17 cellular contexts compared by ENCODE assay signal in genomic region chr1:31299365-31299764, GRCh38. TPM values are rescaled to one million over a fixed set of nuclear protein-coding genes. Genes with fewer than 3 reads are reported as not detected.
DNase-seq lines count a peak whose midpoint lies in the region; ATAC-seq and TF ChIP-seq lines count a peak whose summit lies in the region.
"Had no signal": no experiment of that assay in that cellular context is flagged by ENCODE, and none has a peak within 500 bp of the region (broad histone marks: within the 10 kb centered on the region; RNA-seq: fewer than 3 reads in every experiment).

No MANE protein-coding gene starts in this region.

- H3K9me3 Mint-ChIP-seq in natural killer cell (peaks cover 2% of the 10 kb centered on the region in 2 donors), type B pancreatic cell (no peaks in the 10 kb centered on the region)
- peaks cover 2% of the 10 kb centered on the region for H3K9me3 Mint-ChIP-seq in natural killer cell treated with Interleukin-12 subunit alpha and Interleukin-12 subunit beta and Interleukin-15 and Interleukin-18, amount 100 ng/mL, for 72 hours
- H3K9me3 Mint-ChIP-seq in T-helper 2 cell treated with Interferon-gamma antibody and Interleukin-4, amounts not matched to agents 5 μg/mL and 100 μg/mL, for 36 hours = no peaks in the 10 kb centered on the region
- H3K9me3 Mint-ChIP-seq: activated CD4-positive, alpha-beta memory T cell treated with anti-CD3 and anti-CD28 coated beads for 36 hours; memory B cell; stimulated activated effector memory CD8-positive, alpha-beta T cell treated with anti-CD3 and anti-CD28 coated beads, Interleukin-12 subunit alpha, Interleukin-12 subunit beta, amount 100 ng/mL, for 72 hours had no signal

- peaks cover 19 to 50% of the 10 kb centered on the region in 2 donors for H3K4me1 Mint-ChIP-seq in natural killer cell
- H3K4me1 Mint-ChIP-seq in natural killer cell treated with Interleukin-12 subunit alpha and Interleukin-12 subunit beta and Interleukin-15 and Interleukin-18, amount 100 ng/mL, for 72 hours (ENCODE audit: low read depth in 2 of 2) = peaks cover 14 to 48% of the 10 kb centered on the region in 2 donors
- H3K4me1 Mint-ChIP-seq in type B pancreatic cell (ENCODE audit: unreplicated experiment) = peaks cover 25% of the 10 kb centered on the region
- peaks cover 19% of the 10 kb centered on the region for H3K4me1 Mint-ChIP-seq in T-helper 2 cell treated with Interferon-gamma antibody and Interleukin-4, amounts not matched to agents 5 μg/mL and 100 μg/mL, for 36 hours (ENCODE audit: low read depth)

- no peak for TF ChIP-seq CTCF in natural killer cell (IDR thresholded peaks at IDR 0.05)
- TF ChIP-seq CTCF in type B pancreatic cell (conservative IDR thresholded peaks at IDR 0.05) = no peak

- intact Hi-C loops in natural killer cell (cut with micrococcal nuclease) = loop anchor here (5.0 kb wide), 1 partner anchor 232 kb away; the partner anchor contains the start of gene PUM1
- intact Hi-C loops in posterior cingulate gyrus (cut with DNase I) = no loop called here

- H3K27me3 Mint-ChIP-seq in natural killer cell (ENCODE audit: low read depth in 2 of 2) (no peaks in the 10 kb centered on the region), type B pancreatic cell (no peaks in the 10 kb centered on the region)
- H3K27me3 Mint-ChIP-seq in natural killer cell treated with Interleukin-12 subunit alpha and Interleukin-12 subunit beta and Interleukin-15 and Interleukin-18, amount 100 ng/mL, for 72 hours = no peaks in the 10 kb centered on the region
- no peaks in the 10 kb centered on the region for H3K27me3 Mint-ChIP-seq in T-helper 2 cell treated with Interferon-gamma antibody and Interleukin-4, amounts not matched to agents 5 μg/mL and 100 μg/mL, for 36 hours (ENCODE audit: low read depth)
- H3K27me3 Mint-ChIP-seq: activated CD4-positive, alpha-beta memory T cell treated with anti-CD3 and anti-CD28 coated beads for 36 hours; memory B cell had no signal

- no peaks in the 10 kb centered on the region for H3K36me3 Mint-ChIP-seq in natural killer cell
- peaks cover 26% of the 10 kb centered on the region for H3K36me3 Mint-ChIP-seq in natural killer cell treated with Interleukin-12 subunit alpha and Interleukin-12 subunit beta and Interleukin-15 and Interleukin-18, amount 100 ng/mL, for 72 hours
- H3K36me3 Mint-ChIP-seq in type B pancreatic cell = no peaks in the 10 kb centered on the region
- H3K36me3 Mint-ChIP-seq in T-helper 2 cell treated with Interferon-gamma antibody and Interleukin-4, amounts not matched to agents 5 μg/mL and 100 μg/mL, for 36 hours (ENCODE audit: low read depth) = peaks cover 9% of the 10 kb centered on the region

- DNase-seq in natural killer cell (no peak), RKO (ENCODE audit: low spot score) (peak; percentile 50), fibroblast of peridontal ligament (ENCODE audit: extremely low read depth) (peak; percentile 9), type B pancreatic cell (ENCODE audit: extremely low spot score, unreplicated experiment) (no peak), posterior cingulate gyrus (no peak)
- no peak for DNase-seq in natural killer cell treated with Interleukin-12 subunit alpha and Interleukin-12 subunit beta and Interleukin-15 and Interleukin-18, amount 100 ng/mL, for 72 hours (ENCODE audit: low spot score)
- DNase-seq in T-helper 2 cell treated with Interferon-gamma antibody and Interleukin-4, amounts not matched to agents 5 μg/mL and 100 μg/mL, for 36 hours (ENCODE audit: low spot score) = no peak
- DNase-seq: activated CD4-positive, alpha-beta memory T cell treated with anti-CD3 and anti-CD28 coated beads for 36 hours; Calu3; effector CD8-positive, alpha-beta T cell; nucleus accumbens; SHP77 treated with DMSO at 0.1 percent for 48 hours; upper lobe of left lung had no signal

- H3K4me3 Mint-ChIP-seq in natural killer cell (peak overlapping the region; percentile 42), type B pancreatic cell (peak overlapping the region; percentile 54)
- no peak overlapping the region for H3K4me3 Mint-ChIP-seq in natural killer cell treated with Interleukin-12 subunit alpha and Interleukin-12 subunit beta and Interleukin-15 and Interleukin-18, amount 100 ng/mL, for 72 hours
- no peak overlapping the region for H3K4me3 Mint-ChIP-seq in T-helper 2 cell treated with Interferon-gamma antibody and Interleukin-4, amounts not matched to agents 5 μg/mL and 100 μg/mL, for 36 hours
- H3K4me3 Mint-ChIP-seq: activated CD4-positive, alpha-beta memory T cell treated with anti-CD3 and anti-CD28 coated beads for 36 hours; memory B cell; stimulated activated effector memory CD8-positive, alpha-beta T cell treated with anti-CD3 and anti-CD28 coated beads, Interleukin-12 subunit alpha, Interleukin-12 subunit beta, amount 100 ng/mL, for 72 hours had no signal

- ATAC-seq in natural killer cell = no peak
- no peak for ATAC-seq in natural killer cell treated with Interleukin-12 subunit alpha and Interleukin-12 subunit beta and Interleukin-15 and Interleukin-18, amount 100 ng/mL, for 72 hours
- no peak for ATAC-seq in HG02623 (IDR thresholded peaks at IDR 0.05; ENCODE audit: unreplicated experiment)
- ATAC-seq: gastroesophageal sphincter; stimulated activated effector memory CD8-positive, alpha-beta T cell treated with anti-CD3 and anti-CD28 coated beads, Interleukin-12 subunit alpha, Interleukin-12 subunit beta, amount 100 ng/mL, for 72 hours had no signal

- H3K27ac Mint-ChIP-seq in natural killer cell (no peak overlapping the region), type B pancreatic cell (no peak overlapping the region)
- H3K27ac Mint-ChIP-seq in natural killer cell treated with Interleukin-12 subunit alpha and Interleukin-12 subunit beta and Interleukin-15 and Interleukin-18, amount 100 ng/mL, for 72 hours = no peak overlapping the region
- no peak overlapping the region for H3K27ac Mint-ChIP-seq in T-helper 2 cell treated with Interferon-gamma antibody and Interleukin-4, amounts not matched to agents 5 μg/mL and 100 μg/mL, for 36 hours
- H3K27ac Mint-ChIP-seq: activated CD4-positive, alpha-beta memory T cell treated with anti-CD3 and anti-CD28 coated beads for 36 hours had no signal

RNA-seq across cellular contexts. Expression of gene ZCCHC17, which starts 2.5 kb away (rescaled TPM):
- 10 to 100 TPM; 24.1 to 31.1 (median 27.8) TPM for total RNA-seq in natural killer cell
- total RNA-seq in natural killer cell treated with Interleukin-12 subunit alpha and Interleukin-12 subunit beta and Interleukin-15 and Interleukin-18, amount 100 ng/mL, for 72 hours = 10 to 100 TPM; 35.3 to 37.8 TPM
- total RNA-seq in type B pancreatic cell (ENCODE audit: low replicate concordance) = 29.5 and 35.0 TPM in 2 replicates

RNA-seq across cellular contexts. Expression of gene SNRNP40, which starts 2.8 kb away (rescaled TPM):
- total RNA-seq in natural killer cell (10 to 100 TPM; 57.9 to 71.2 (median 60.3) TPM), type B pancreatic cell (ENCODE audit: low replicate concordance) (57.1 and 79.9 TPM in 2 replicates)
- 100 to 1,000 TPM in 1 of 2 donors, 10 to 100 TPM in 1; 81.1 to 107 TPM for total RNA-seq in natural killer cell treated with Interleukin-12 subunit alpha and Interleukin-12 subunit beta and Interleukin-15 and Interleukin-18, amount 100 ng/mL, for 72 hours

RNA-seq across cellular contexts. Expression of gene NKAIN1, which starts 59.7 kb away (rescaled TPM):
- total RNA-seq in natural killer cell (not detected), type B pancreatic cell (ENCODE audit: low replicate concordance) (4.4 and 17.1 TPM in 2 replicates)
- total RNA-seq in natural killer cell treated with Interleukin-12 subunit alpha and Interleukin-12 subunit beta and Interleukin-15 and Interleukin-18, amount 100 ng/mL, for 72 hours = not detected
- total RNA-seq: activated CD4-positive, alpha-beta memory T cell treated with anti-CD3 and anti-CD28 coated beads for 36 hours; Calu3; gastroesophageal sphincter had no signal

Comparison
In these comparisons a context has a peak if more than half of its experiments do, and no peak if none do; other contexts are left out.
1. H3K4me3 Mint-ChIP-seq: peak in natural killer cell (single experiment) and type B pancreatic cell (single experiment); none in natural killer cell treated with Interleukin-12 subunit alpha and Interleukin-12 subunit beta and Interleukin-15 and Interleukin-18, amount 100 ng/mL, for 72 hours (single experiment) and T-helper 2 cell treated with Interferon-gamma antibody and Interleukin-4, amounts not matched to agents 5 μg/mL and 100 μg/mL, for 36 hours (single experiment).
2. DNase-seq: peak in RKO (single experiment) and fibroblast of peridontal ligament (single experiment); none in natural killer cell (single experiment), natural killer cell treated with Interleukin-12 subunit alpha and Interleukin-12 subunit beta and Interleukin-15 and Interleukin-18, amount 100 ng/mL, for 72 hours (single experiment), type B pancreatic cell (single experiment), T-helper 2 cell treated with Interferon-gamma antibody and Interleukin-4, amounts not matched to agents 5 μg/mL and 100 μg/mL, for 36 hours (single experiment) and posterior cingulate gyrus (0 of 10).